Comparison of ENCODE assay signal across 11 cellular contexts in genomic region chr7:8605227-8605626, GRCh38.
"Had no signal": no experiment of that assay in that cellular context is flagged by ENCODE, and none has a peak within 500 bp of the region (broad histone marks: within the 10 kb centered on the region; RNA-seq: fewer than 3 reads in every experiment).

No MANE protein-coding gene starts in this region.

- H3K27ac ChIP-seq: esophagus squamous epithelium, heart right ventricle, neural progenitor cell had no signal

- DNase-seq: activated CD4-positive, alpha-beta T cell treated with anti-CD3 and anti-CD28 coated beads for 36 hours; activated CD4-positive, alpha-beta T cell treated with anti-CD3 and anti-CD28 coated beads, Interleukin-2, amount 50 U/mL, for 48 hours; activated T-cell treated with anti-CD3 and anti-CD28 coated beads for 4 hours; dermis blood vessel endothelial cell; effector memory CD4-positive, alpha-beta T cell; esophagus squamous epithelium; heart right ventricle; immature natural killer cell; naive B cell; stimulated activated naive CD4-positive, alpha-beta T cell had no signal
